Comparison of ENCODE assay signal across 1 cellular context in genomic region chr11:121936781-121937447, GRCh38.
TF ChIP-seq lines count a peak whose summit lies in the region.

No MANE protein-coding gene starts in this region.

TF ChIP-seq in IMR-90, 13 proteins besides CTCF, POLR2A, EP300 and RAD21 (continued from another document):
- TF ChIP-seq ELK1 (IDR thresholded peaks at IDR 0.05; ENCODE audit: borderline replicate concordance, low read depth, low read length) (no peak), MAFK (IDR thresholded peaks at IDR 0.05; ENCODE audit: low read depth, low read length) (no peak), MAZ (IDR thresholded peaks at IDR 0.05; ENCODE audit: borderline replicate concordance, low read depth, low read length) (no peak), CHD1 (IDR thresholded peaks at IDR 0.05; ENCODE audit: low read depth, low read length) (no peak), USF2 (IDR thresholded peaks at IDR 0.05; ENCODE audit: low read depth, low read length) (no peak), SMC3 (IDR thresholded peaks at IDR 0.05; ENCODE audit: low read depth, low read length) (no peak), CEBPB (IDR thresholded peaks at IDR 0.05; ENCODE audit: low read depth, low read length) (peak; percentile 80)
